12 cellular contexts compared by ENCODE assay signal in genomic region chr6:134676307-134677281, GRCh38.
DNase-seq lines count a peak whose midpoint lies in the region; ATAC-seq and TF ChIP-seq lines count a peak whose summit lies in the region.
"Had no signal": no experiment of that assay in that cellular context is flagged by ENCODE, and none has a peak within 500 bp of the region (broad histone marks: within the 10 kb centered on the region; RNA-seq: fewer than 3 reads in every experiment).

No MANE protein-coding gene starts in this region.

- H3K27ac Mint-ChIP-seq in brain, result peak overlapping the region in 3 of 5 experiments; percentile 37 to 55 (median 38)
- H3K27ac Mint-ChIP-seq: T-helper 17 cell had no signal

- no peak overlapping the region for H4K8ac ChIP-seq in mesenchymal stem cell (ENCODE audit: low read length)

- H2BK5ac ChIP-seq in mesenchymal stem cell (ENCODE audit: low read depth, low read length, poor library complexity, severe bottlenecking), result peak overlapping the region; percentile 97

- no peak overlapping the region for H3K23ac ChIP-seq in mesenchymal stem cell (ENCODE audit: low read length in 2 of 2)

- H3K27ac ChIP-seq in mesenchymal stem cell (ENCODE audit: low read length, poor library complexity, severe bottlenecking), result peak overlapping the region; percentile 100
- H3K27ac ChIP-seq: C4-2B, heart right ventricle had no signal

- H2AK5ac ChIP-seq in mesenchymal stem cell (ENCODE audit: low read length, severe bottlenecking), result peak overlapping the region; percentile 87

- no peak overlapping the region for H4K91ac ChIP-seq in mesenchymal stem cell (ENCODE audit: low read length)

- no peak overlapping the region for H3K9ac ChIP-seq in mesenchymal stem cell (ENCODE audit: low read length)

- H2BK12ac ChIP-seq in mesenchymal stem cell (ENCODE audit: low read length in 2 of 2), result peak overlapping the region in 1 of 2 experiments; percentile 43

- H3K27me3 ChIP-seq in mesenchymal stem cell (ENCODE audit: control insufficient read depth in 1 of 2, insufficient read depth in 1 of 2, low read length in 2 of 2), result no peaks in the 10 kb centered on the region
- H3K27me3 ChIP-seq: heart right ventricle had no signal

- no peaks in the 10 kb centered on the region for H3K36me3 Mint-ChIP-seq in brain

- no peaks in the 10 kb centered on the region for H3K9me3 Mint-ChIP-seq in brain

- H3K79me1 ChIP-seq in mesenchymal stem cell (replicated peaks; ENCODE audit: low read length, poor library complexity, severe bottlenecking), result no peaks in the 10 kb centered on the region

- no peak overlapping the region for H3K4me3 Mint-ChIP-seq in brain
- H3K4me3 Mint-ChIP-seq: T-helper 17 cell had no signal

- H2AFZ ChIP-seq in mesenchymal stem cell (ENCODE audit: low read depth, low read length), result no peak overlapping the region

- H2BK120ac ChIP-seq in mesenchymal stem cell (ENCODE audit: low read depth, low read length), result no peak overlapping the region

- 84% methylated on average over 6 of the region's 6 CpGs for WGBS in mesenchymal stem cell

- no peak overlapping the region for H3K4ac ChIP-seq in mesenchymal stem cell (ENCODE audit: low read depth in 1 of 2, low read length in 2 of 2)

- no peak overlapping the region for H3K4me3 ChIP-seq in mesenchymal stem cell (ENCODE audit: insufficient read depth in 1 of 2, low read depth in 1 of 2, low read length in 2 of 2)
- H3K4me3 ChIP-seq: heart right ventricle had no signal

- no peaks in the 10 kb centered on the region for H3K27me3 Mint-ChIP-seq in brain

- no peak for ATAC-seq in GM21825 (IDR thresholded peaks at IDR 0.05; ENCODE audit: unreplicated experiment)
- ATAC-seq: heart right ventricle; stimulated activated naive CD8-positive, alpha-beta T cell treated with anti-CD3 and anti-CD28 coated beads, Interleukin-15, Interleukin-2, amounts not matched to agents 100 U/mL and 50 U/mL, for 24 hours; T-helper 17 cell had no signal

- peaks cover 28% of the 10 kb centered on the region for H3K4me1 Mint-ChIP-seq in brain
- H3K4me1 Mint-ChIP-seq: T-helper 17 cell had no signal

- H2BK15ac ChIP-seq in mesenchymal stem cell (ENCODE audit: low read depth, poor library complexity, severe bottlenecking), result no peak overlapping the region

- no peaks in the 10 kb centered on the region for H3K9me3 ChIP-seq in mesenchymal stem cell (ENCODE audit: control insufficient read depth, low read length)
- H3K9me3 ChIP-seq: heart right ventricle had no signal

- peak overlapping the region; percentile 10 for H3K4me2 ChIP-seq in mesenchymal stem cell (ENCODE audit: low read length, poor library complexity, severe bottlenecking)

- DNase-seq in DMS153 treated with DMSO at 0.1 percent for 48 hours (lab: John Stamatoyannopoulos, UW; ENCODE audit: unreplicated experiment) (peak; percentile 74), NCI-H1930 (lab: John Stamatoyannopoulos, UW) (peak; percentile 63 to 75), mesenchymal stem cell (peak; percentile 24), Ammon's horn (ENCODE audit: low spot score) (no peak), SW 1271 (lab: John Stamatoyannopoulos, UW) (no peak), superior temporal gyrus (ENCODE audit: extremely low spot score) (no peak)
- DNase-seq: heart right ventricle; stimulated activated naive CD8-positive, alpha-beta T cell treated with anti-CD3 and anti-CD28 coated beads, Interleukin-15, Interleukin-2, amounts not matched to agents 100 U/mL and 50 U/mL, for 24 hours; T-helper 17 cell had no signal

- TF ChIP-seq CTCF in brain (conservative IDR thresholded peaks at IDR 0.05), result no peak

- H3K18ac ChIP-seq in mesenchymal stem cell (ENCODE audit: low read depth in 1 of 2, low read length in 2 of 2), result no peak overlapping the region

- H3K36me3 ChIP-seq in mesenchymal stem cell (ENCODE audit: control insufficient read depth in 1 of 2, insufficient read depth in 2 of 2, low read depth in 1 of 2, low read length in 2 of 2), result no peaks in the 10 kb centered on the region
- H3K36me3 ChIP-seq: heart right ventricle had no signal

- H3K14ac ChIP-seq in mesenchymal stem cell (ENCODE audit: low read length in 2 of 2), result no peak overlapping the region

- peaks cover 16% of the 10 kb centered on the region for H3K4me1 ChIP-seq in mesenchymal stem cell (ENCODE audit: control insufficient read depth, insufficient read depth, low read depth, low read length)

Comparison
In these comparisons a context has a peak if more than half of its experiments do, and no peak if none do; other contexts are left out.
1. DNase-seq: peak in DMS153 treated with DMSO at 0.1 percent for 48 hours (single experiment), NCI-H1930 (2 of 2) and mesenchymal stem cell (single experiment); none in Ammon's horn (single experiment), SW 1271 (0 of 2) and superior temporal gyrus (single experiment).